ENCODE assay signal across 22 cellular contexts in genomic region chr5:78157001-78157400, GRCh38.
"Had no signal": no experiment of that assay in that cellular context is flagged by ENCODE, and none has a peak within 500 bp of the region (broad histone marks: within the 10 kb centered on the region; RNA-seq: fewer than 3 reads in every experiment).

No MANE protein-coding gene starts in this region.

- H3K27me3 ChIP-seq: ascending aorta, colonic mucosa, neutrophil, pancreas, sigmoid colon, upper lobe of right lung had no signal

- H3K36me3 ChIP-seq: colonic mucosa had no signal

- H3K27ac ChIP-seq: ascending aorta, colonic mucosa, left ventricle myocardium inferior, neutrophil, pancreas, sigmoid colon, thoracic aorta, upper lobe of right lung had no signal

- H3K4me3 ChIP-seq: ascending aorta, colonic mucosa, left ventricle myocardium inferior, pancreas, sigmoid colon, thoracic aorta, upper lobe of right lung had no signal

- H3K9me3 ChIP-seq: ascending aorta, colonic mucosa, neutrophil, pancreas, sigmoid colon, thoracic aorta, upper lobe of right lung had no signal

- DNase-seq: activated CD4-positive, alpha-beta T cell treated with anti-CD3 and anti-CD28 coated beads, Interleukin-2, amount 10 ng/mL, durations not matched to agents 7 days and 5 days; activated CD8-positive, alpha-beta T cell treated with anti-CD3 and anti-CD28 coated beads, Interleukin-2, amount 10 ng/mL, durations not matched to agents 7 days and 5 days; activated effector memory CD4-positive, alpha-beta T cell treated with Interleukin-2 at 50 U/mL for 16 hours; activated naive CD4-positive, alpha-beta T cell treated with anti-CD3 and anti-CD28 coated beads, Interleukin-2, amount 50 U/mL, for 16 hours; activated T-cell treated with anti-CD3 and anti-CD28 coated beads, Interleukin-2, amount 50 U/mL, for 4 hours; colonic mucosa; hypothalamus; kidney glomerular epithelial cell; left ventricle myocardium inferior; naive thymus-derived CD8-positive, alpha-beta T cell; pancreas; sigmoid colon; stimulated activated CD4-positive, alpha-beta T cell treated with anti-CD3 and anti-CD28 coated beads, Interleukin-4, amount 100 ng/mL, for 24 hours; T-helper 9 cell; upper lobe of right lung had no signal

- H3K4me1 ChIP-seq: ascending aorta, colonic mucosa, left ventricle myocardium inferior, pancreas, sigmoid colon, upper lobe of right lung had no signal

- H3K4me3 Mint-ChIP-seq: activated CD4-positive, alpha-beta T cell treated with anti-CD3 and anti-CD28 coated beads, Interleukin-2, amount 10 ng/mL, durations not matched to agents 7 days and 5 days; activated CD8-positive, alpha-beta T cell treated with anti-CD3 and anti-CD28 coated beads, Interleukin-2, amount 10 ng/mL, durations not matched to agents 7 days and 5 days; activated T-cell treated with anti-CD3 and anti-CD28 coated beads, Interleukin-2, amount 50 U/mL, for 4 hours; central memory CD8-positive, alpha-beta T cell; memory B cell; naive thymus-derived CD8-positive, alpha-beta T cell; stimulated activated effector memory CD8-positive, alpha-beta T cell treated with anti-CD3 and anti-CD28 coated beads, Interleukin-12 subunit alpha, Interleukin-12 subunit beta, amount 100 ng/mL, for 72 hours had no signal

- H3K4me1 Mint-ChIP-seq: activated CD4-positive, alpha-beta T cell treated with anti-CD3 and anti-CD28 coated beads, Interleukin-2, amount 10 ng/mL, durations not matched to agents 7 days and 5 days; central memory CD8-positive, alpha-beta T cell; memory B cell; stimulated activated effector memory CD8-positive, alpha-beta T cell treated with anti-CD3 and anti-CD28 coated beads, Interleukin-12 subunit alpha, Interleukin-12 subunit beta, amount 100 ng/mL, for 72 hours had no signal

- H3K27ac Mint-ChIP-seq: activated CD4-positive, alpha-beta T cell treated with anti-CD3 and anti-CD28 coated beads, Interleukin-2, amount 10 ng/mL, durations not matched to agents 7 days and 5 days; activated CD8-positive, alpha-beta T cell treated with anti-CD3 and anti-CD28 coated beads, Interleukin-2, amount 10 ng/mL, durations not matched to agents 7 days and 5 days; memory B cell; stimulated activated effector memory CD8-positive, alpha-beta T cell treated with anti-CD3 and anti-CD28 coated beads, Interleukin-12 subunit alpha, Interleukin-12 subunit beta, amount 100 ng/mL, for 72 hours had no signal

- ATAC-seq: activated CD4-positive, CD25-positive, alpha-beta regulatory T cell treated with anti-CD3 and anti-CD28 coated beads, Interleukin-2, amount 50 U/mL, for 24 hours; activated CD8-positive, alpha-beta T cell treated with anti-CD3 and anti-CD28 coated beads, Interleukin-2, amount 10 ng/mL, durations not matched to agents 7 days and 5 days; activated T-cell treated with anti-CD3 and anti-CD28 coated beads, Interleukin-2, amount 50 U/mL, for 4 hours; naive thymus-derived CD8-positive, alpha-beta T cell; pancreas; stimulated activated effector memory CD8-positive, alpha-beta T cell treated with anti-CD3 and anti-CD28 coated beads, Interleukin-12 subunit alpha, Interleukin-12 subunit beta, amount 100 ng/mL, for 72 hours; upper lobe of right lung had no signal

- H3K27me3 Mint-ChIP-seq: activated CD4-positive, alpha-beta T cell treated with anti-CD3 and anti-CD28 coated beads, Interleukin-2, amount 10 ng/mL, durations not matched to agents 7 days and 5 days; central memory CD8-positive, alpha-beta T cell; memory B cell; naive thymus-derived CD8-positive, alpha-beta T cell had no signal
